In the genomic region with DNA sequence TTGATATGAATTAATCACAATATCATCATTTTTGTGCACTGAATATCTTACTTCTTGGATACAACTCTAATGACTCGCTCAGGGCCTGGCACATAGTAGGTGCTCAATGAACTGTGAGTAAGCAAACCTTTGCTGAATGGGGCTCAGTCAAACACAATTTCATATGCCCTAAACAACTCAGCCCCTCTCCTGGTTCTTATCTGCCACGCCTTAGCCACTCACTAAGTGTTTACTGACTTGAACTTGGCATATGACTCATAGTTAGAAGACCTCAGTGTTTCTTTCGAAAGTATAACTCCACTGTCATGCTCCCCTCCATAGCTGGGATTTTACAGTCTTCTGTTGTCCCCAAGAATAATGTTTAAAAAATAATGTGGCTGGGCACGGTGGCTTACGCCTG, we compare ENCODE assay signal across 8 cellular contexts.
DNase-seq lines count a peak whose midpoint lies in the region; ATAC-seq and TF ChIP-seq lines count a peak whose summit lies in the region.

No MANE protein-coding gene starts in this region.

- H3K4me1 Mint-ChIP-seq in activated naive CD8-positive, alpha-beta T cell (ENCODE audit: low read depth) = peaks cover 67% of the 10 kb centered on the region

- H3K9me3 Mint-ChIP-seq in activated naive CD8-positive, alpha-beta T cell (ENCODE audit: low read depth) = no peaks in the 10 kb centered on the region

- H3K27ac Mint-ChIP-seq in activated naive CD8-positive, alpha-beta T cell = peak overlapping the region; percentile 92

- ATAC-seq in GM18861 (IDR thresholded peaks at IDR 0.05; ENCODE audit: unreplicated experiment) = peak; percentile 35
- no peak for ATAC-seq in HG02678 (IDR thresholded peaks at IDR 0.05; ENCODE audit: unreplicated experiment)
- no peak for ATAC-seq in GM21423 (IDR thresholded peaks at IDR 0.05; ENCODE audit: unreplicated experiment)
- ATAC-seq in HG02798 (IDR thresholded peaks at IDR 0.05; ENCODE audit: poor library complexity, unreplicated experiment) = no peak
- ATAC-seq in GM21381 (IDR thresholded peaks at IDR 0.05; ENCODE audit: unreplicated experiment) = no peak

- no peak overlapping the region for H3K4me3 ChIP-seq in retinal pigment epithelial cell (ENCODE audit: low read length)

- DNase-seq in MV-4-11 (lab: John Stamatoyannopoulos, UW) (peak; percentile 85), retinal pigment epithelial cell (ENCODE audit: low read depth) (peak; percentile 46)

- TF ChIP-seq CTCF in retinal pigment epithelial cell (conservative IDR thresholded peaks at IDR 0.05; ENCODE audit: low read depth, low read length) = no peak

- H3K4me3 Mint-ChIP-seq in activated naive CD8-positive, alpha-beta T cell = peak overlapping the region; percentile 70

- peaks cover 2% of the 10 kb centered on the region for H3K36me3 Mint-ChIP-seq in activated naive CD8-positive, alpha-beta T cell

- no peaks in the 10 kb centered on the region for H3K27me3 Mint-ChIP-seq in activated naive CD8-positive, alpha-beta T cell
